In the genomic region with DNA sequence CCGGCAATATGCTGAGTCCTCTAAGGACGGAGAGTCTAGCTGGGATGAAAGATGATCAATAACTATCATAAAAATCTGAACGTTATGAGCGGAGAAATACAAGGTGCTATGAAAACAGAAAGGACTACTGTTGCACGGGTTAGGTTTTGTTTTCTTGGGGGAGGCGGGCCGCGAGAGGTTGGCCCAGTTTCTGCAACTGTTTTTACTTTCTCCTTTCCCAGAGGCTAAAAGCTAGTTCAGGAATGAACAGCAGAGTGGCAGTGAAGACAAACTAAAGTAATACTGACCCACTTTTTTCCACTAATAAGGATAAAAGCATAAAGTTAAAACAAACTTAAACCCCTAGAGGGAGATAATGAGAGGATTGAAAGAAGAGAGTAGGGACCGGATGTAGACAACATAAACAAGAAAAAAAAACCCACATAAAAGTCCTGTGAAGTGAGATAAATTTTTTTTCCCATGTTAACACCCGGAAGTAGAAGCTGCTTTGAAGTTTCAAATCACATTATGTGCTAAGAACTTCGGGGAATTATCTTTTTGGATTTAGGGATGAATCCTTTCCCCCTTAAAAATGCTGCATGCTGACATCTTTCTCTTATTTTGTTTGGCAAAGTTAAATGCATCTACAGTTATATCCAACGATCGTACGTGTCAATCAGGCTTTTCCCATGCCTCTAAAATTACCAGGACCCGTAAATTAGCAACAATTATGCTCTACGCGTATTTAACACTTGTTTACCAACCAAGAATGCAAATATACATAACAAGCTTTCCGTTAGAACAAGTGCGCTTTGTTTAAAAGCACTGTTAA, we compare ENCODE assay signal across 8 cellular contexts.
DNase-seq lines count a peak whose midpoint lies in the region; ATAC-seq and TF ChIP-seq lines count a peak whose summit lies in the region.

No MANE protein-coding gene starts in this region.

- peak overlapping the region; percentile 99 for H3K27ac ChIP-seq in VCaP

- DNase-seq in NCI-H2107 treated with DMSO at 0.1 percent for 48 hours (lab: John Stamatoyannopoulos, UW; ENCODE audit: unreplicated experiment) (peak; percentile 59), NCI-H2107 (lab: John Stamatoyannopoulos, UW) (no peak), NCI-H1694 (lab: John Stamatoyannopoulos, UW) (peak; percentile 46), medulla oblongata (ENCODE audit: extremely low spot score) (peak; percentile 74), superior temporal gyrus (ENCODE audit: extremely low spot score) (peak; percentile 87)
- peak; percentile 16 for DNase-seq in effector CD8-positive, alpha-beta T cell (lab: John Stamatoyannopoulos, UW)

- peak; percentile 33 for ATAC-seq in HG02610 (IDR thresholded peaks at IDR 0.05; ENCODE audit: unreplicated experiment)

- peak; percentile 9; the same call in 1 of the 2 replicates for TF ChIP-seq CTCF in VCaP (conservative IDR thresholded peaks at IDR 0.05)
